ENCODE assay signal across 1 cellular context in genomic region chr6:24666616-24667377, GRCh38.
A peak's percentile ranks its signal among the peaks of the same experiment; 100 is the strongest.
TF ChIP-seq lines count a peak whose summit lies in the region.

Gene ACOT13, plus strand, starts transcription at chr6:24667077. Its CDS starts 187 bp downstream, at chr6:24667264.
Gene TDP2, minus strand, starts transcription at chr6:24666899. Its CDS starts 37 bp downstream, at chr6:24666862.

TF ChIP-seq in HepG2, 621 proteins besides CTCF, POLR2A, EP300 and RAD21 (continued from another document and continues in another):
- peak; percentile 99 for TF ChIP-seq ZFP91 (CRISPR knock-in tag; IDR thresholded peaks at IDR 0.05; ENCODE audit: borderline replicate concordance)
- peak; percentile 100 for TF ChIP-seq ZNF350 (CRISPR knock-in tag; IDR thresholded peaks at IDR 0.05; ENCODE audit: borderline replicate concordance, low read depth)
- TF ChIP-seq ZMYM4 (CRISPR knock-in tag; IDR thresholded peaks at IDR 0.05): peak; percentile 99
- TF ChIP-seq ZNF839 (CRISPR knock-in tag; IDR thresholded peaks at IDR 0.05; ENCODE audit: borderline replicate concordance): no peak
- peak; percentile 97 for TF ChIP-seq FOXK1 (CRISPR knock-in tag; IDR thresholded peaks at IDR 0.05; ENCODE audit: borderline replicate concordance, low read depth)
- TF ChIP-seq ZNF318 (CRISPR knock-in tag; IDR thresholded peaks at IDR 0.05): no peak
- peak; percentile 95; the same call in 1 of the 2 replicates for TF ChIP-seq ZNF749 (CRISPR knock-in tag; IDR thresholded peaks at IDR 0.05; ENCODE audit: borderline replicate concordance)
- TF ChIP-seq ZFP62 (CRISPR knock-in tag; IDR thresholded peaks at IDR 0.05): no peak
- peak; percentile 80 for TF ChIP-seq ZNF264 (CRISPR knock-in tag; IDR thresholded peaks at IDR 0.05)
- peak; percentile 74 for TF ChIP-seq PATZ1 (CRISPR knock-in tag; IDR thresholded peaks at IDR 0.05)
- TF ChIP-seq TFDP1 (CRISPR knock-in tag; IDR thresholded peaks at IDR 0.05; ENCODE audit: borderline replicate concordance): peak; percentile 86; the same call in 1 of the 2 replicates
- TF ChIP-seq RBM22 (optimal IDR thresholded peaks at IDR 0.05; ENCODE audit: low read length): peak; percentile 65
- TF ChIP-seq RORA (CRISPR knock-in tag; IDR thresholded peaks at IDR 0.05): no peak
- peak; percentile 89 for TF ChIP-seq ETV6 (CRISPR knock-in tag; conservative IDR thresholded peaks at IDR 0.05)
- TF ChIP-seq IRF2 (CRISPR knock-in tag; IDR thresholded peaks at IDR 0.05): peak; percentile 93
- TF ChIP-seq CEBPB (IDR thresholded peaks at IDR 0.05; ENCODE audit: borderline replicate concordance, low read depth, low read length): peak; percentile 98
- peak; percentile 61 for TF ChIP-seq SKI (IDR thresholded peaks at IDR 0.05; ENCODE audit: partially characterized antibody)
- TF ChIP-seq ARID3A (IDR thresholded peaks at IDR 0.05; ENCODE audit: low read depth, low read length): no peak; the same call in 1 of the 2 replicates
- TF ChIP-seq LBX2 (CRISPR knock-in tag; IDR thresholded peaks at IDR 0.05; ENCODE audit: borderline replicate concordance): peak; percentile 32; the same call in 1 of the 2 replicates
- TF ChIP-seq RNF219 (CRISPR knock-in tag; IDR thresholded peaks at IDR 0.05): no peak; the same call in 1 of the 2 replicates
- TF ChIP-seq GMEB1 (CRISPR knock-in tag; IDR thresholded peaks at IDR 0.05; ENCODE audit: borderline replicate concordance): peak; percentile 86
- peak; percentile 91 for TF ChIP-seq HNRNPH1 (optimal IDR thresholded peaks at IDR 0.05; ENCODE audit: low read depth, low read length)
- peak; percentile 75; the same call in 1 of the 2 replicates for TF ChIP-seq HIC2 (CRISPR knock-in tag; IDR thresholded peaks at IDR 0.05; ENCODE audit: low read depth)
- no peak for TF ChIP-seq ZNF597 (CRISPR knock-in tag; IDR thresholded peaks at IDR 0.05)
- TF ChIP-seq CENPX (CRISPR knock-in tag; IDR thresholded peaks at IDR 0.05): no peak
- TF ChIP-seq HNRNPLL (IDR thresholded peaks at IDR 0.05; ENCODE audit: low read depth, low read length, poor library complexity, severe bottlenecking): peak; percentile 98
- 0 out of 2 replicates have a peak, but pooled peaks have one; percentile 12 for TF ChIP-seq ZKSCAN1 (IDR thresholded peaks at IDR 0.05; ENCODE audit: low read length)
- peak; percentile 91; the same call in 1 of the 2 replicates for TF ChIP-seq REL (CRISPR knock-in tag; conservative IDR thresholded peaks at IDR 0.05)
- peak; percentile 48 for TF ChIP-seq MEIS2 (CRISPR knock-in tag; IDR thresholded peaks at IDR 0.05)
- peak; percentile 89 for TF ChIP-seq GATAD2A (CRISPR knock-in tag; IDR thresholded peaks at IDR 0.05)
- peak; percentile 93; the same call in 1 of the 2 replicates for TF ChIP-seq ZNF546 (CRISPR knock-in tag; conservative IDR thresholded peaks at IDR 0.05)
- no peak for TF ChIP-seq NR1H2 (CRISPR knock-in tag; IDR thresholded peaks at IDR 0.05; ENCODE audit: borderline replicate concordance, low read depth)
- TF ChIP-seq HMGA1 (CRISPR knock-in tag; conservative IDR thresholded peaks at IDR 0.05): no peak
- TF ChIP-seq ZBTB7B (CRISPR knock-in tag; IDR thresholded peaks at IDR 0.05): peak; percentile 95
